Comparison of ENCODE assay signal across 8 cellular contexts in the genomic region with DNA sequence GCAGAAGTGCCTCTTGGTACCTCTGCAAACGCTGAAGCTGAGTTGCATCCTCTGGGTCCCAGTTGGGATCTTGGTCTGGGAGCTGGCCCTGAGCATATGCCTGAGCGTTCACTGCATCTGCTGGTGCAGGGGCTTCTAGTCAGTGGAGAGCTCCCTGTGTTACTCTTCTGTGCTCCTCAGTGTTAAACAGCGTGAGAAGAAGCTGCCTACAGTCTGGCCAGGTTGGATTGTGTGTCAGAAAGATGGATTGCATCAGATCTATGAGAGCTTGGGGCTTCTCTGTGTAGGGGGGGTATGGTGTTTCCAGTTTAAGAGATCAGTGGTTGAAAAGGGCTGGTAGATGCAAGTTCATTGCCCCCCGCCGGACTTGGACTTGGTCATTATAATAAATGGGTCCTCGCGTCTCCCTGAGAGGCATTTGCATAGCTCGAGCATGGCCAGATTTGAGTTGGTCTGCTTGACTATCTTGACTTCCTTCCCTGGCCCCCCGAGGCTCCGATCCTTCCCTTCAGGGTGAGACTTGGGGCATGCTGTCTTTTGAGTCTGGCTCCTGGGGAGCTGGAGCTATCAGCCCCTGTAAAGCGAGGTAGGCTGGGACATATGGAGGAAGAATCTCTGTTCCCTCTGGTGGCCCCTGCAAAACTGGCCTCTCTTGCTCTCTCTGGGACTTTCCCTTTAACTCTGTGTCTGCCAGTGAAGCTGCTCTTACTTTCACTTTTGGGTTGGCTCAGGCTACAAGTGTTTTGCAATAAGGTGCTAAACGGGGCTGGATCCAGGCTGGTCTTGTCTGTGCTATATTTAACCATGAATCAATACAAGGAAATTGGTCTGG. TPM values are rescaled to one million over a fixed set of nuclear protein-coding genes. Genes with fewer than 3 reads are reported as not detected.
DNase-seq lines count a peak whose midpoint lies in the region; ATAC-seq and TF ChIP-seq lines count a peak whose summit lies in the region.

No MANE protein-coding gene starts in this region.

- CTCF ChIA-PET in T-cell (lab: Charles Lee) = interaction anchor here (0.5 to 0.6 kb wide), 2 partner anchors 28 to 1256 kb away, joined by 4 to 5 read pairs; no protein-coding TSS in a partner anchor

- H3K27ac ChIP-seq in duodenal mucosa (ENCODE audit: low read depth, low read length) = no peak overlapping the region

- no peaks in the 10 kb centered on the region for H3K27me3 ChIP-seq in duodenal mucosa (ENCODE audit: control insufficient read depth in 1 of 2, insufficient read depth in 2 of 2, low read length in 2 of 2)

- ATAC-seq in HG02610 (IDR thresholded peaks at IDR 0.05; ENCODE audit: unreplicated experiment) (peak; percentile 80), T-cell (replicated peaks in 1 of 4) (peak; percentile 76 to 95 (median 80)), HG03442 (IDR thresholded peaks at IDR 0.05; ENCODE audit: unreplicated experiment) (no peak), GM18861 (IDR thresholded peaks at IDR 0.05; ENCODE audit: unreplicated experiment) (no peak)

- POLR2A ChIA-PET in T-cell (lab: Charles Lee) = interaction anchor here (0.6 kb wide), 2 partner anchors 95 to 175 kb away, joined by 3 to 13 read pairs; no protein-coding TSS in a partner anchor

- H3K4me3 Mint-ChIP-seq in T-cell (peak overlapping the region; percentile 73 to 79 (median 78)), nephron (peak overlapping the region in 2 of 3 experiments; percentile 3 to 47)

- no peaks in the 10 kb centered on the region for H3K27me3 Mint-ChIP-seq in T-cell
- H3K27me3 Mint-ChIP-seq in nephron (ENCODE audit: low read depth) = no peaks in the 10 kb centered on the region

- H3K4me3 ChIP-seq in duodenal mucosa (ENCODE audit: low read depth in 1 of 2, low read length in 2 of 2) = peak overlapping the region; percentile 62 to 79

- H3K4me1 Mint-ChIP-seq in T-cell (peaks cover 23 to 28% (median 24%) of the 10 kb centered on the region in 3 donors), nephron (peaks cover 12% of the 10 kb centered on the region)

- no peaks in the 10 kb centered on the region for H3K9me3 ChIP-seq in duodenal mucosa (ENCODE audit: control insufficient read depth in 1 of 2, low read length in 2 of 2)

- no peaks in the 10 kb centered on the region for H3K9me3 Mint-ChIP-seq in T-cell
- H3K9me3 Mint-ChIP-seq in nephron = peaks cover 7% of the 10 kb centered on the region

- DNase-seq in EL (peak; percentile 66), T-cell (peak in 22 of 34 experiments; percentile 5 to 40 (median 16)), hippocampal formation (lab: John Stamatoyannopoulos, UW) (no peak)

- no peak for TF ChIP-seq CTCF in nephron (IDR thresholded peaks at IDR 0.05; ENCODE audit: unreplicated experiment in 3 of 3)

- H3K36me3 Mint-ChIP-seq in T-cell = no peaks in the 10 kb centered on the region
- H3K36me3 Mint-ChIP-seq in nephron (ENCODE audit: low read depth) = no peaks in the 10 kb centered on the region

- no peaks in the 10 kb centered on the region for H3K36me3 ChIP-seq in duodenal mucosa (ENCODE audit: control insufficient read depth in 1 of 2, insufficient read depth in 2 of 2, low read length in 2 of 2)

- peak overlapping the region; percentile 44 to 66 for H3K9ac ChIP-seq in duodenal mucosa (ENCODE audit: low read depth in 1 of 2, low read length in 2 of 2)

- H3K27ac Mint-ChIP-seq in T-cell = peak overlapping the region; percentile 79 to 85
- peak overlapping the region in 2 of 3 experiments; percentile 1 to 70 for H3K27ac Mint-ChIP-seq in nephron

- H3K4me1 ChIP-seq in duodenal mucosa (ENCODE audit: control insufficient read depth in 1 of 2, insufficient read depth in 2 of 2, low read length in 2 of 2) = peaks cover 14 to 15% of the 10 kb centered on the region in 2 donors

RNA-seq across cellular contexts. Expression of gene OR10H4, which starts 52.9 kb away (rescaled TPM):
- not detected for total RNA-seq in T-cell

Comparison
In these comparisons a context has a peak if more than half of its experiments do, and no peak if none do; other contexts are left out.
1. DNase-seq: peak in EL (single experiment) and T-cell (22 of 34); none in hippocampal formation (0 of 2).
2. ATAC-seq: peak in HG02610 (single experiment) and T-cell (4 of 4); none in HG03442 (single experiment) and GM18861 (single experiment).